Comparison of ENCODE assay signal across 8 cellular contexts in the genomic region with DNA sequence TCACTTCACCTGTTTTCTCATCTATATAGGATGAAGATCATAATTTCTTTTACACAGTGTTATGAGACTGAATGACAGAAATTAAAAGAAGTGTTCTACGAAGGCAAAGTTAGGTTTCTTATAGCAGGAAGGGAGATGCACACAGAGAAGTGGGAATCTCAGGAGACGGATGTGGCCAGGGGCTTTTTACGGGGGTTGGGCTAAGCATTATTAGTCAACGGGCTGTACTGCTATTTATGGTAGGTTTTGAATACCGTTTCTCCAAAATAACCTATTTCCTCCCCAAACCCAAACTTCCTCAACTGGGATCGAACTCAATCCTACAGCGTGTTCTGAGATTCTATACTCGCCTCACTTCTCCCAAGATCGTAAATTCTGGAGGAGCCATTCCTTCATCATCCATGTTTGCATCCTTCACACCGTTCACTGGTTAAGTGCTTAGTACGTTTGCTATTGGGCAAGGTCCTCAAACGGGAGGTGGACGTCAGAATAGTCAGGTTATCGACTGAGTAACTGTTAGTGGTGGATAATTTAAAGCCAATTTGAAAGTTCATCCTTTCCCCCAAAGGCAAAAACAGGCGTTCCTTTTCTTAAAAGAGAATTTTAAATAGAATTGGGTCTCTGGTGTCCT. TPM values are rescaled to one million over a fixed set of nuclear protein-coding genes. Genes with fewer than 3 reads are reported as not detected.
DNase-seq lines count a peak whose midpoint lies in the region; ATAC-seq and TF ChIP-seq lines count a peak whose summit lies in the region.

No MANE protein-coding gene starts in this region.

- peaks cover 7% of the 10 kb centered on the region for H3K4me1 ChIP-seq in fibroblast of lung (ENCODE audit: control insufficient read depth, extremely low read depth, insufficient read depth, low read length)
- peaks cover 11% of the 10 kb centered on the region for H3K4me1 ChIP-seq in rectal smooth muscle tissue (ENCODE audit: control insufficient read depth, insufficient read depth, low read length)

- no peaks in the 10 kb centered on the region for H3K9me3 ChIP-seq in fibroblast of lung (ENCODE audit: control insufficient read depth, insufficient read depth, low read depth, low read length)

- TF ChIP-seq CTCF in fibroblast of lung (conservative IDR thresholded peaks at IDR 0.05 in 1 of 2, IDR thresholded peaks at IDR 0.05 in 1 of 2; ENCODE audit: low read depth in 1 of 2, low read length in 2 of 2) = no peak

- H3K9ac ChIP-seq in fibroblast of lung (ENCODE audit: insufficient read depth, low read length) (peak overlapping the region; percentile 86), rectal smooth muscle tissue (ENCODE audit: low read length) (peak overlapping the region; percentile 35)

- H3K4me3 ChIP-seq in fibroblast of lung (replicated peaks in 1 of 4; ENCODE audit: control extremely low read depth in 1 of 4, insufficient read depth in 1 of 4, low read depth in 3 of 4, low read length in 4 of 4) = peak overlapping the region; percentile 57 to 73 (median 64)
- H3K4me3 ChIP-seq in rectal smooth muscle tissue (ENCODE audit: low read length) = peak overlapping the region; percentile 73

- H3K27ac ChIP-seq in fibroblast of lung (ENCODE audit: insufficient read depth, low read length) (peak overlapping the region; percentile 81), rectal smooth muscle tissue (ENCODE audit: low read depth, low read length) (peak overlapping the region; percentile 95)

- DNase-seq in NCI-H748 (lab: John Stamatoyannopoulos, UW; ENCODE audit: unreplicated experiment) (peak; percentile 54), NCI-H748 treated with DMSO at 0.1 percent for 48 hours (lab: John Stamatoyannopoulos, UW) (no peak), SKM-1 treated with dmso at 0.1 percent for 144 hours (lab: John Stamatoyannopoulos, UW; ENCODE audit: unreplicated experiment) (peak; percentile 42), fibroblast of lung (ENCODE audit: low read depth in 2 of 2) (peak; percentile 21 to 40), NCI-H1694 (lab: John Stamatoyannopoulos, UW) (no peak), NCI-H2029 (lab: John Stamatoyannopoulos, UW) (no peak)

- H3K4me2 ChIP-seq in fibroblast of lung (ENCODE audit: extremely low read depth, insufficient read depth, low read length) = peak overlapping the region; percentile 83

- H3K27me3 ChIP-seq in fibroblast of lung (ENCODE audit: control insufficient read depth, insufficient read depth, low read length) = no peaks in the 10 kb centered on the region
- no peaks in the 10 kb centered on the region for H3K27me3 ChIP-seq in rectal smooth muscle tissue (ENCODE audit: control insufficient read depth, insufficient read depth, low read length)

- no peaks in the 10 kb centered on the region for H4K20me1 ChIP-seq in fibroblast of lung (ENCODE audit: control insufficient read depth, extremely low read depth, insufficient read depth, low read length)

- H2AFZ ChIP-seq in fibroblast of lung (ENCODE audit: low read length) = peak overlapping the region; percentile 67

- peaks cover 27% of the 10 kb centered on the region for H3K79me2 ChIP-seq in fibroblast of lung (ENCODE audit: control insufficient read depth, insufficient read depth, low read length)

- ATAC-seq in GM21390 (IDR thresholded peaks at IDR 0.05; ENCODE audit: unreplicated experiment) = no peak

- H3K36me3 ChIP-seq in fibroblast of lung (ENCODE audit: control insufficient read depth, insufficient read depth, low read length) (no peaks in the 10 kb centered on the region), rectal smooth muscle tissue (ENCODE audit: control insufficient read depth, insufficient read depth, low read length) (no peaks in the 10 kb centered on the region)

RNA-seq across cellular contexts. Expression of a gene that starts 1.2 kb away (rescaled TPM):
- 24.4 and 25.4 TPM in 2 replicates for total RNA-seq in fibroblast of lung
- 16.0 and 21.1 TPM in 2 replicates for polyA plus RNA-seq in fibroblast of lung
- 14.3 and 17.6 TPM in 2 replicates for polyA plus RNA-seq in fibroblast of lung (2012)
- 4.2 and 11.9 TPM in 2 replicates for polyA minus RNA-seq in fibroblast of lung (ENCODE audit: low replicate concordance)

RNA-seq across cellular contexts. Expression of a gene that starts 19.6 kb away (rescaled TPM):
- 7.4 and 7.7 TPM in 2 replicates for total RNA-seq in fibroblast of lung
- 1.3 and 2.0 TPM in 2 replicates for polyA plus RNA-seq in fibroblast of lung
- 0.13 and 0.66 TPM in 2 replicates for polyA plus RNA-seq in fibroblast of lung (2012)
- not detected in 2 replicates for polyA minus RNA-seq in fibroblast of lung (ENCODE audit: low replicate concordance)

RNA-seq across cellular contexts. Expression of a gene that starts 59.5 kb away (rescaled TPM):
- 3.6 and 6.6 TPM in 2 replicates for total RNA-seq in fibroblast of lung
- polyA plus RNA-seq in fibroblast of lung = 5.9 and 9.4 TPM in 2 replicates
- polyA plus RNA-seq in fibroblast of lung (2012) = 9.2 and 12.3 TPM in 2 replicates
- polyA minus RNA-seq in fibroblast of lung (ENCODE audit: low replicate concordance) = 1.1 and 1.5 TPM in 2 replicates

Comparison
In these comparisons a context has a peak if more than half of its experiments do, and no peak if none do; other contexts are left out.
1. DNase-seq: peak in NCI-H748 (single experiment), SKM-1 treated with dmso at 0.1 percent for 144 hours (single experiment) and fibroblast of lung (2 of 2); none in NCI-H748 treated with DMSO at 0.1 percent for 48 hours (single experiment), NCI-H1694 (single experiment) and NCI-H2029 (single experiment).